Comparison of ENCODE assay signal across 13 cellular contexts in the genomic region with DNA sequence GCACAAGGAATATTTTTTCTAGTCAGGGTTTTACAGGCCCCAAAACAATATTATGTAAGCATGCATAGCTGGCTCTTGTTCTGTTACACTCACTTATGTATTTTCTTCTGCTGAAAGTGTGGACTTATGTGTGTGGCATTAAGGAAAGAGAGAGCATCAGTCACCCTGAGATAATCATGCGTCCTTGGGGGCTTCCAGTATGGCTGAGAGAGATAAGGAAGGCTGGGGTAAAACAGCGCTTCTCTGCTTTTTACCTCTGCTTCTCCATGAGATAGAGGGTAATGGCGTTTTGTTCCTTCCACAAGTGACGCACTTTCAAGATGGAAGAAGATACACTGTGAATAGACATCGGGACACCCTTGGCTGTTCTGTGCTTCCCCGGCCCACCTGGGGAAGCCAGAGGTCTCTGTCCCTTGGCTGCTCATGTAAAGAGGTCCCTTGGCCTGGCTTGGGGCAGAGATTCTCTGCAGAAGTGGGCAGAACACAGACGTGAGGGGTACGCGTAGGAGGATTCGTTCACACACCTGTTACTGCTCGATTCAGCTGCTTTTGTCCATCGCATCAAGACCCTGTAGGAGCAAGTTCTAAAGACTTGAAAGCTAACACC.
"Had no signal": no experiment of that assay in that cellular context is flagged by ENCODE, and none has a peak within 500 bp of the region (broad histone marks: within the 10 kb centered on the region; RNA-seq: fewer than 3 reads in every experiment).

No MANE protein-coding gene starts in this region.

- DNase-seq: activated CD4-positive, alpha-beta memory T cell treated with anti-CD3 and anti-CD28 coated beads, Interleukin-2, amount 10 ng/mL, durations not matched to agents 7 days and 5 days; activated CD4-positive, alpha-beta T cell treated with anti-CD3 and anti-CD28 coated beads for 1 hour; activated gamma-delta T cell; activated T-cell treated with anti-CD3 and anti-CD28 coated beads, Interleukin-2, amount 50 U/mL, for 48 hours; effector CD8-positive, alpha-beta T cell; stimulated activated CD4-positive, alpha-beta T cell treated with anti-CD3 and anti-CD28 coated beads, Interleukin-4, amount 100 ng/mL, for 4 hours; stomach; transverse colon had no signal

- H3K4me1 ChIP-seq: breast epithelium, transverse colon had no signal

- H3K27ac ChIP-seq: neural progenitor cell, ovary had no signal

- H3K9me3 Mint-ChIP-seq: activated CD4-positive, alpha-beta memory T cell treated with anti-CD3 and anti-CD28 coated beads, Interleukin-2, amount 10 ng/mL, durations not matched to agents 7 days and 5 days had no signal

- H3K27me3 Mint-ChIP-seq: activated CD4-positive, alpha-beta memory T cell treated with anti-CD3 and anti-CD28 coated beads, Interleukin-2, amount 10 ng/mL, durations not matched to agents 7 days and 5 days; activated naive CD8-positive, alpha-beta T cell had no signal

- H3K4me3 Mint-ChIP-seq: activated CD4-positive, alpha-beta memory T cell treated with anti-CD3 and anti-CD28 coated beads, Interleukin-2, amount 10 ng/mL, durations not matched to agents 7 days and 5 days; activated naive CD8-positive, alpha-beta T cell; neural progenitor cell had no signal

- H3K27ac Mint-ChIP-seq: activated CD4-positive, alpha-beta memory T cell treated with anti-CD3 and anti-CD28 coated beads, Interleukin-2, amount 10 ng/mL, durations not matched to agents 7 days and 5 days; activated naive CD8-positive, alpha-beta T cell had no signal

- H3K36me3 Mint-ChIP-seq: activated naive CD8-positive, alpha-beta T cell; neural progenitor cell had no signal

- H3K9me3 ChIP-seq: breast epithelium, gastroesophageal sphincter, ovary, stomach, transverse colon had no signal

- H3K36me3 ChIP-seq: breast epithelium, gastroesophageal sphincter, neural progenitor cell, ovary, stomach, transverse colon had no signal

- H3K4me3 ChIP-seq: breast epithelium, gastroesophageal sphincter, neural progenitor cell, ovary, stomach, transverse colon had no signal

- H3K27me3 ChIP-seq: breast epithelium, gastroesophageal sphincter, neural progenitor cell, ovary, stomach, transverse colon had no signal
